Comparison of ENCODE assay signal across 8 cellular contexts in genomic region chr1:39026947-39027507, GRCh38. TPM values are rescaled to one million over a fixed set of nuclear protein-coding genes. Genes with fewer than 3 reads are reported as not detected.
DNase-seq lines count a peak whose midpoint lies in the region; ATAC-seq and TF ChIP-seq lines count a peak whose summit lies in the region.

No MANE protein-coding gene starts in this region.

- H3K4me1 Mint-ChIP-seq in CD4-positive, alpha-beta T cell (ENCODE audit: low read depth): peaks cover 42% of the 10 kb centered on the region
- H3K4me1 Mint-ChIP-seq in endodermal cell: peaks cover 5% of the 10 kb centered on the region

- no peaks in the 10 kb centered on the region for H3K27me3 Mint-ChIP-seq in CD4-positive, alpha-beta T cell
- H3K27me3 Mint-ChIP-seq in endodermal cell (ENCODE audit: insufficient read depth): peaks cover 3% of the 10 kb centered on the region

- peak overlapping the region; percentile 14 for H2AFZ ChIP-seq in neuron (ENCODE audit: low read depth, low read length)

- H3K4me3 Mint-ChIP-seq in CD4-positive, alpha-beta T cell: peak overlapping the region; percentile 94
- peak overlapping the region; percentile 81 for H3K4me3 Mint-ChIP-seq in endodermal cell

- CTCF ChIA-PET in CD4-positive, alpha-beta T cell (lab: Charles Lee): interaction anchor here (0.7 to 1.6 kb wide), 3 partner anchors 49 to 171 kb away, joined by 3 to 5 read pairs (median 4); no protein-coding TSS in a partner anchor

- 21 to 24% methylated on average over 12 to 20 of the region's 26 CpGs for WGBS in endodermal cell (ENCODE audit: insufficient coverage in 1 of 2, insufficient read length in 1 of 2), 2 experiments

- TF ChIP-seq CTCF in CD4-positive, alpha-beta T cell (IDR thresholded peaks at IDR 0.05): no peak
- no peak for TF ChIP-seq CTCF in endodermal cell (conservative IDR thresholded peaks at IDR 0.05)

- peaks cover 42% of the 10 kb centered on the region for H3K36me3 Mint-ChIP-seq in CD4-positive, alpha-beta T cell (ENCODE audit: low read depth)
- H3K36me3 Mint-ChIP-seq in endodermal cell (ENCODE audit: low read depth): peaks cover 35% of the 10 kb centered on the region

- H3K9me3 Mint-ChIP-seq in CD4-positive, alpha-beta T cell: no peaks in the 10 kb centered on the region
- no peaks in the 10 kb centered on the region for H3K9me3 Mint-ChIP-seq in endodermal cell

- H3K27me3 ChIP-seq in CD4-positive, alpha-beta T cell (ENCODE audit: control insufficient read depth, insufficient read depth, low read length): no peaks in the 10 kb centered on the region
- H3K27me3 ChIP-seq in NT2/D1 (ENCODE audit: insufficient read depth, insufficient read length) (no peaks in the 10 kb centered on the region), endodermal cell (ENCODE audit: control insufficient read depth, insufficient read depth, low read length, poor library complexity, severe bottlenecking) (no peaks in the 10 kb centered on the region), neuron (ENCODE audit: insufficient read depth, low read length) (no peaks in the 10 kb centered on the region)

- POLR2A ChIA-PET in CD4-positive, alpha-beta T cell (lab: Charles Lee): interaction anchor here (0.9 to 2.5 kb wide), 16 partner anchors 8 to 1095 kb away, joined by 3 to 31 read pairs (median 6); partner anchors contain the start of genes AKIRIN1, MYCBP and RRAGC

- H3K36me3 ChIP-seq in NT2/D1 (ENCODE audit: insufficient read depth, insufficient read length, low read length): peaks cover 36% of the 10 kb centered on the region
- peaks cover 32% of the 10 kb centered on the region for H3K36me3 ChIP-seq in endodermal cell (ENCODE audit: control insufficient read depth, insufficient read depth, low read length)
- peaks cover 27% of the 10 kb centered on the region for H3K36me3 ChIP-seq in neuron (ENCODE audit: insufficient read depth, low read length)

- ATAC-seq in CD4-positive, alpha-beta T cell (ENCODE audit: poor library complexity): no peak

- H3K9ac ChIP-seq in NT2/D1 (ENCODE audit: insufficient read length, low read depth) (peak overlapping the region; percentile 99), endodermal cell (ENCODE audit: extremely low read depth, low read length, poor library complexity, severe bottlenecking) (peak overlapping the region; percentile 97)

- intact Hi-C loops in CD4-positive, alpha-beta T cell (cut with DNase I, micrococcal nuclease): loop anchor here (1.0 to 10.0 kb wide), 6 partner anchors 30 to 170 kb away; partner anchors contain the start of genes RRAGC (in 2 of the 2), AKIRIN1 (in 1 of the 2) and MYCBP (in 1 of the 2)

- H3K9me3 ChIP-seq in CD4-positive, alpha-beta T cell (ENCODE audit: control insufficient read depth, low read length): no peaks in the 10 kb centered on the region
- no peaks in the 10 kb centered on the region for H3K9me3 ChIP-seq in NT2/D1 (ENCODE audit: insufficient read depth, low read length)
- no peaks in the 10 kb centered on the region for H3K9me3 ChIP-seq in endodermal cell (ENCODE audit: control insufficient read depth, low read length)
- H3K9me3 ChIP-seq in neuron (ENCODE audit: low read length): no peaks in the 10 kb centered on the region

- DNase-seq in CD4-positive, alpha-beta T cell: no peak
- DNase-seq in NT2/D1 (ENCODE audit: low read depth, low spot score): no peak
- no peak for DNase-seq in endodermal cell
- no peak for DNase-seq in GOT3 (lab: John Stamatoyannopoulos, UW)
- DNase-seq in activated gamma-delta T cell (lab: John Stamatoyannopoulos, UW): no peak
- DNase-seq in activated gamma-delta T cell treated with Interleukin-2 at 50 U/mL for 16 hours: no peak
- no peak for DNase-seq in CD1c-positive myeloid dendritic cell (ENCODE audit: extremely low spot score)

- H3K27ac Mint-ChIP-seq in CD4-positive, alpha-beta T cell: peak overlapping the region; percentile 96
- peak overlapping the region; percentile 98 for H3K27ac Mint-ChIP-seq in endodermal cell

- H3K4me1 ChIP-seq in NT2/D1 (ENCODE audit: insufficient read depth, insufficient read length) (no peaks in the 10 kb centered on the region), endodermal cell (ENCODE audit: control insufficient read depth, insufficient read depth, low read length) (no peaks in the 10 kb centered on the region), neuron (ENCODE audit: insufficient read depth, low read length) (peaks cover 9% of the 10 kb centered on the region)

- H3K4me3 ChIP-seq in NT2/D1 (ENCODE audit: insufficient read length, low read depth) (peak overlapping the region; percentile 97), endodermal cell (ENCODE audit: low read length) (peak overlapping the region; percentile 93), neuron (ENCODE audit: low read length) (peak overlapping the region; percentile 77)

- H3K27ac ChIP-seq in CD4-positive, alpha-beta T cell (ENCODE audit: low read depth, low read length): peak overlapping the region; percentile 86
- H3K27ac ChIP-seq in endodermal cell (ENCODE audit: low read depth, low read length): peak overlapping the region; percentile 95

RNA-seq across cellular contexts. Expression of gene NDUFS5, which starts 0.9 kb away (rescaled TPM):
- total RNA-seq in CD4-positive, alpha-beta T cell: 100 to 1,000 TPM; 153 to 156 TPM
- total RNA-seq in endodermal cell: 100 to 1,000 TPM; 295 to 349 TPM
- polyA plus RNA-seq in endodermal cell (2013, experiment 1 of 2): 400 TPM
- polyA plus RNA-seq in endodermal cell (2013, experiment 2 of 2): 403 TPM

RNA-seq across cellular contexts. Expression of gene AKIRIN1, which starts 36.0 kb away (rescaled TPM):
- total RNA-seq in CD4-positive, alpha-beta T cell: 100 to 1,000 TPM; 108 to 112 TPM
- total RNA-seq in endodermal cell: 100 to 1,000 TPM; 128 to 137 TPM
- polyA plus RNA-seq in endodermal cell (2013, experiment 1 of 2): 93.5 TPM
- 90.5 TPM for polyA plus RNA-seq in endodermal cell (2013, experiment 2 of 2)
